8 cellular contexts compared by ENCODE assay signal in the genomic region with DNA sequence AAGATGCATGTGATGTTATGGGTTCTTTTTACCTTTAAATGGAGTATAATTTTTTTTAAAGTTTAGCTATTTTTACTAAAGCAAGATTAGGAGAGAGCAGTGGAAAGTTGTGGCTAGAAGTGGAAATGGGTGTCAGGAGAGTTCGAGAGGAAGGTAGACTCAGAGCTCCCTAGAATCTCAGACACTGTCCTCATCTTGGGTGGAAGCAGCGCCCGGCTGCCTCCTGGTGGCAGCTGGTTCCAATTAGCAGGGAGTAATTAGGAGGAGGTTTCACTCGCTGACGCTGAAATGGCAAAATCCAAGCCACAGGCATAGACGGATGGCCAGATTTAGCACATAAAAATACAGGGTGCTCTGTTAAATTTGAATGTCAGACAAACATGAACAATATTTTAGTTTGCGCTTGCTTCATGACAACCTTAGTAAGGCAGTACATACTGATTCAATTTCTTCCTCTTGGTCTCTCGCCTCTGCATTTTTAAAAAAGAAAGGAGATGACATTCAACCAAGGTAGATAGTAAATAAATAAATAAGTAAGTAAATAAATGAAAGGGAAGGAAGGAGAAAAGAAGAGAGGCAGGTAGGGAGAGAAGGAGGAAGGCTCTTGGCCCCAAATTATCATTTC. TPM values are rescaled to one million over a fixed set of nuclear protein-coding genes. Genes with fewer than 3 reads are reported as not detected.
DNase-seq lines count a peak whose midpoint lies in the region; ATAC-seq, FAIRE-seq and TF ChIP-seq lines count a peak whose summit lies in the region.

No MANE protein-coding gene starts in this region.

- TF ChIP-seq CTCF in HEK293 (tag by site-specific recombination; IDR thresholded peaks at IDR 0.05) (peak; percentile 59; the same call in 1 of the 2 replicates), osteocyte (IDR thresholded peaks at IDR 0.05) (peak; percentile 87)

- H3K9me3 ChIP-seq in HEK293 (ENCODE audit: control insufficient read depth, insufficient read depth, low read depth, low read length), result no peaks in the 10 kb centered on the region

- no peak for FAIRE-seq in frontal cortex (lab: Jason Lieb, UNC)

- POLR2A ChIA-PET in HEK293 (lab: Yijun Ruan, JAX), result interaction anchor here (1.0 to 1.9 kb wide), 4 partner anchors 69 to 116 kb away, joined by 3 to 10 read pairs (median 6); a partner anchor contains a TSS

- no peak overlapping the region for H3K4me3 Mint-ChIP-seq in osteocyte (ENCODE audit: unreplicated experiment)

- H3K4me1 ChIP-seq in HEK293 (ENCODE audit: control insufficient read depth, insufficient read depth, low read length), result peaks cover 2% of the 10 kb centered on the region; the same call in 1 of the 2 replicates

- H3K36me3 Mint-ChIP-seq in osteocyte (ENCODE audit: unreplicated experiment), result no peaks in the 10 kb centered on the region

- DNase-seq in EL (peak; percentile 77), NCI-H69 (lab: John Stamatoyannopoulos, UW) (peak; percentile 70), frontal cortex (ENCODE audit: low spot score in 2 of 2) (peak; percentile 12 to 50), osteocyte (ENCODE audit: extremely low spot score, unreplicated experiment) (no peak), NCI-H2029 (lab: John Stamatoyannopoulos, UW) (no peak)
- peak; percentile 55 to 56 for DNase-seq in activated T-cell treated with anti-CD3 and anti-CD28 coated beads, Interleukin-2, amount 50 U/mL, for 48 hours

- peaks cover 5% of the 10 kb centered on the region for H3K27me3 Mint-ChIP-seq in osteocyte (ENCODE audit: unreplicated experiment)

- no peaks in the 10 kb centered on the region for H3K36me3 ChIP-seq in HEK293 (ENCODE audit: control insufficient read depth in 2 of 2, insufficient read depth in 1 of 2, low read length in 2 of 2)

- H3K9me3 Mint-ChIP-seq in osteocyte (ENCODE audit: unreplicated experiment), result peaks cover 3% of the 10 kb centered on the region

- H3K27ac ChIP-seq in HEK293 (ENCODE audit: extremely low read depth, low read depth, low read length), result no peak overlapping the region

- no peak for ATAC-seq in HG03175 (IDR thresholded peaks at IDR 0.05; ENCODE audit: unreplicated experiment)

- H3K27ac Mint-ChIP-seq in osteocyte (ENCODE audit: unreplicated experiment), result peak overlapping the region; percentile 65

- peaks cover 34% of the 10 kb centered on the region for H3K4me1 Mint-ChIP-seq in osteocyte (ENCODE audit: unreplicated experiment)

- CTCF ChIA-PET in HEK293 (lab: Yijun Ruan, JAX), result interaction anchor here (0.5 to 6.9 kb wide), 48 partner anchors 8 to 504 kb away, joined by 3 to 179 read pairs (median 4); a partner anchor contains a TSS

- no peak overlapping the region for H3K4me3 ChIP-seq in HEK293 (ENCODE audit: low read depth, low read length)

TF ChIP-seq in HEK293, 187 proteins besides CTCF, POLR2A, EP300 and RAD21 (continues in another document):
- peak; percentile 67 for TF ChIP-seq ZNF654 (tag by site-specific recombination; IDR thresholded peaks at IDR 0.05; ENCODE audit: low read depth)
- peak; percentile 53; the same call in 1 of the 2 replicates for TF ChIP-seq ZBTB17 (tag by site-specific recombination; IDR thresholded peaks at IDR 0.05)
- TF ChIP-seq KLF8 (tag by site-specific recombination; IDR thresholded peaks at IDR 0.05), result peak; percentile 58; the same call in 1 of the 2 replicates
- no peak for TF ChIP-seq KLF16 (tag by site-specific recombination; IDR thresholded peaks at IDR 0.05)
- TF ChIP-seq KLF9 (tag by site-specific recombination; IDR thresholded peaks at IDR 0.05; ENCODE audit: low read depth), result no peak
- TF ChIP-seq ZNF501 (tag by site-specific recombination; IDR thresholded peaks at IDR 0.05), result no peak
- no peak for TF ChIP-seq FEZF1 (tag by site-specific recombination; IDR thresholded peaks at IDR 0.05)
- TF ChIP-seq, protein P1, sequence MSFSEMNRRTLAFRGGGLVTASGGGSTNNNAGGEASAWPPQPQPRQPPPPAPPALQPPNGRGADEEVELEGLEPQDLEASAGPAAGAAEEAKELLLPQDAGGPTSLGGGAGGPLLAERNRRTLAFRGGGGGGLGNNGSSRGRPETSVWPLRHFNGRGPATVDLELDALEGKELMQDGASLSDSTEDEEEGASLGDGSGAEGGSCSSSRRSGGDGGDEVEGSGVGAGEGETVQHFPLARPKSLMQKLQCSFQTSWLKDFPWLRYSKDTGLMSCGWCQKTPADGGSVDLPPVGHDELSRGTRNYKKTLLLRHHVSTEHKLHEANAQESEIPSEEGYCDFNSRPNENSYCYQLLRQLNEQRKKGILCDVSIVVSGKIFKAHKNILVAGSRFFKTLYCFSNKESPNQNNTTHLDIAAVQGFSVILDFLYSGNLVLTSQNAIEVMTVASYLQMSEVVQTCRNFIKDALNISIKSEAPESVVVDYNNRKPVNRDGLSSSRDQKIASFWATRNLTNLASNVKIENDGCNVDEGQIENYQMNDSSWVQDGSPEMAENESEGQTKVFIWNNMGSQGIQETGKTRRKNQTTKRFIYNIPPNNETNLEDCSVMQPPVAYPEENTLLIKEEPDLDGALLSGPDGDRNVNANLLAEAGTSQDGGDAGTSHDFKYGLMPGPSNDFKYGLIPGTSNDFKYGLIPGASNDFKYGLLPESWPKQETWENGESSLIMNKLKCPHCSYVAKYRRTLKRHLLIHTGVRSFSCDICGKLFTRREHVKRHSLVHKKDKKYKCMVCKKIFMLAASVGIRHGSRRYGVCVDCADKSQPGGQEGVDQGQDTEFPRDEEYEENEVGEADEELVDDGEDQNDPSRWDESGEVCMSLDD (tag by site-specific recombination; IDR thresholded peaks at IDR 0.05), result no peak
- TF ChIP-seq MYNN (tag by site-specific recombination; IDR thresholded peaks at IDR 0.05; ENCODE audit: borderline replicate concordance), result no peak
- TF ChIP-seq ZNF175 (tag by site-specific recombination; IDR thresholded peaks at IDR 0.05), result no peak
- 0 out of 2 replicates have a peak, but pooled peaks have one; percentile 11 for TF ChIP-seq ZSCAN30 (tag by site-specific recombination; IDR thresholded peaks at IDR 0.05)
- TF ChIP-seq ZNF777 (tag by site-specific recombination; IDR thresholded peaks at IDR 0.05; ENCODE audit: borderline replicate concordance), result no peak
- TF ChIP-seq, protein P2, sequence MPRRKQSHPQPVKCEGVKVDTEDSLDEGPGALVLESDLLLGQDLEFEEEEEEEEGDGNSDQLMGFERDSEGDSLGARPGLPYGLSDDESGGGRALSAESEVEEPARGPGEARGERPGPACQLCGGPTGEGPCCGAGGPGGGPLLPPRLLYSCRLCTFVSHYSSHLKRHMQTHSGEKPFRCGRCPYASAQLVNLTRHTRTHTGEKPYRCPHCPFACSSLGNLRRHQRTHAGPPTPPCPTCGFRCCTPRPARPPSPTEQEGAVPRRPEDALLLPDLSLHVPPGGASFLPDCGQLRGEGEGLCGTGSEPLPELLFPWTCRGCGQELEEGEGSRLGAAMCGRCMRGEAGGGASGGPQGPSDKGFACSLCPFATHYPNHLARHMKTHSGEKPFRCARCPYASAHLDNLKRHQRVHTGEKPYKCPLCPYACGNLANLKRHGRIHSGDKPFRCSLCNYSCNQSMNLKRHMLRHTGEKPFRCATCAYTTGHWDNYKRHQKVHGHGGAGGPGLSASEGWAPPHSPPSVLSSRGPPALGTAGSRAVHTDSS (tag by site-specific recombination; IDR thresholded peaks at IDR 0.05), result no peak
- no peak for TF ChIP-seq YY2 (tag by site-specific recombination; IDR thresholded peaks at IDR 0.05)
- no peak for TF ChIP-seq HOXC10 (CRISPR knock-in tag; IDR thresholded peaks at IDR 0.05)
- no peak for TF ChIP-seq ZIC2 (tag by site-specific recombination; IDR thresholded peaks at IDR 0.05)
- TF ChIP-seq, protein P3, sequence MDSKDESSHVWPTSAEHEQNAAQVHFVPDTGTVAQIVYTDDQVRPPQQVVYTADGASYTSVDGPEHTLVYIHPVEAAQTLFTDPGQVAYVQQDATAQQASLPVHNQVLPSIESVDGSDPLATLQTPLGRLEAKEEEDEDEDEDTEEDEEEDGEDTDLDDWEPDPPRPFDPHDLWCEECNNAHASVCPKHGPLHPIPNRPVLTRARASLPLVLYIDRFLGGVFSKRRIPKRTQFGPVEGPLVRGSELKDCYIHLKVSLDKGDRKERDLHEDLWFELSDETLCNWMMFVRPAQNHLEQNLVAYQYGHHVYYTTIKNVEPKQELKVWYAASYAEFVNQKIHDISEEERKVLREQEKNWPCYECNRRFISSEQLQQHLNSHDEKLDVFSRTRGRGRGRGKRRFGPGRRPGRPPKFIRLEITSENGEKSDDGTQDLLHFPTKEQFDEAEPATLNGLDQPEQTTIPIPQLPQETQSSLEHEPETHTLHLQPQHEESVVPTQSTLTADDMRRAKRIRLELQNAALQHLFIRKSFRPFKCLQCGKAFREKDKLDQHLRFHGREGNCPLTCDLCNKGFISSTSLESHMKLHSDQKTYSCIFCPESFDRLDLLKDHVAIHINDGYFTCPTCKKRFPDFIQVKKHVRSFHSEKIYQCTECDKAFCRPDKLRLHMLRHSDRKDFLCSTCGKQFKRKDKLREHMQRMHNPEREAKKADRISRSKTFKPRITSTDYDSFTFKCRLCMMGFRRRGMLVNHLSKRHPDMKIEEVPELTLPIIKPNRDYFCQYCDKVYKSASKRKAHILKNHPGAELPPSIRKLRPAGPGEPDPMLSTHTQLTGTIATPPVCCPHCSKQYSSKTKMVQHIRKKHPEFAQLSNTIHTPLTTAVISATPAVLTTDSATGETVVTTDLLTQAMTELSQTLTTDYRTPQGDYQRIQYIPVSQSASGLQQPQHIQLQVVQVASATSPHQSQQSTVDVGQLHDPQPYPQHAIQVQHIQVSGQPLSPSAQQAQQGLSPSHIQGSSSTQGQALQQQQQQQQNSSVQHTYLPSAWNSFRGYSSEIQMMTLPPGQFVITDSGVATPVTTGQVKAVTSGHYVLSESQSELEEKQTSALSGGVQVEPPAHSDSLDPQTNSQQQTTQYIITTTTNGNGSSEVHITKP (tag by site-specific recombination; IDR thresholded peaks at IDR 0.05), result peak; percentile 27; the same call in 1 of the 2 replicates
- TF ChIP-seq ZNF335 (tag by site-specific recombination; conservative IDR thresholded peaks at IDR 0.05), result no peak
- no peak for TF ChIP-seq ZNF426 (tag by site-specific recombination; IDR thresholded peaks at IDR 0.05)
- TF ChIP-seq ZNF121 (tag by site-specific recombination; IDR thresholded peaks at IDR 0.05), result no peak
- TF ChIP-seq SP7 (tag by site-specific recombination; IDR thresholded peaks at IDR 0.05), result peak; percentile 52; the same call in 1 of the 2 replicates
- TF ChIP-seq ZNF473 (tag by site-specific recombination; IDR thresholded peaks at IDR 0.05), result no peak
- TF ChIP-seq ZNF707 (tag by site-specific recombination; IDR thresholded peaks at IDR 0.05), result no peak
- TF ChIP-seq ZNF571 (tag by site-specific recombination; IDR thresholded peaks at IDR 0.05), result no peak
- peak; percentile 30; the same call in 1 of the 2 replicates for TF ChIP-seq IKZF3 (tag by site-specific recombination; IDR thresholded peaks at IDR 0.05)
- peak; percentile 65 for TF ChIP-seq PRDM1 (tag by site-specific recombination; IDR thresholded peaks at IDR 0.05)
- TF ChIP-seq ZNF549 (tag by site-specific recombination; IDR thresholded peaks at IDR 0.05), result no peak

RNA-seq across cellular contexts. Expression of a gene that starts 58.5 kb away (rescaled TPM):
- total RNA-seq in frontal cortex, result 23.2 TPM
- total RNA-seq in osteocyte, result 0.29 TPM in 1 of 2 replicates, not detected in the other

Comparison
In these comparisons a context has a peak if more than half of its experiments do, and no peak if none do; other contexts are left out.
1. DNase-seq: peak in EL (single experiment), NCI-H69 (single experiment), activated T-cell treated with anti-CD3 and anti-CD28 coated beads, Interleukin-2, amount 50 U/mL, for 48 hours (2 of 2) and frontal cortex (2 of 2); none in osteocyte (single experiment) and NCI-H2029 (single experiment).
2. RNA of a gene that starts 58.5 kb away (total RNA-seq): 23.2 TPM in frontal cortex (single experiment); 0.29 TPM in osteocyte; every median in the first group is over 10 times any median in the second.